Comparison of ENCODE assay signal across 7 cellular contexts in genomic region chr10:9342865-9343450, GRCh38.
DNase-seq lines count a peak whose midpoint lies in the region; ATAC-seq lines count a peak whose summit lies in the region.

No MANE protein-coding gene starts in this region.

- H3K27ac ChIP-seq in SJCRH30, result no peak overlapping the region

- no peak overlapping the region for H3K27ac Mint-ChIP-seq in activated T-cell treated with anti-CD3 and anti-CD28 coated beads, Interleukin-2, amount 50 U/mL, for 24 hours

- ATAC-seq in HG03378 (IDR thresholded peaks at IDR 0.05; ENCODE audit: unreplicated experiment) (peak; percentile 56), GM18502 (IDR thresholded peaks at IDR 0.05; ENCODE audit: poor library complexity, unreplicated experiment) (no peak)

- peak; percentile 49 for DNase-seq in G401 (ENCODE audit: low spot score)
- DNase-seq in SJCRH30, result peak; percentile 3 to 56
- DNase-seq in foreskin melanocyte, result peak; percentile 31
- peak; percentile 86 for DNase-seq in superior temporal gyrus (ENCODE audit: extremely low spot score)
- DNase-seq in activated T-cell treated with anti-CD3 and anti-CD28 coated beads, Interleukin-2, amount 50 U/mL, for 24 hours, result no peak

- H3K4me3 Mint-ChIP-seq in activated T-cell treated with anti-CD3 and anti-CD28 coated beads, Interleukin-2, amount 50 U/mL, for 24 hours, result no peak overlapping the region

- peaks cover 8% of the 10 kb centered on the region for H3K9me3 Mint-ChIP-seq in activated T-cell treated with anti-CD3 and anti-CD28 coated beads, Interleukin-2, amount 50 U/mL, for 24 hours

- H3K36me3 ChIP-seq in SJCRH30, result no peaks in the 10 kb centered on the region

- no peaks in the 10 kb centered on the region for H3K4me1 ChIP-seq in SJCRH30

- no peak overlapping the region for H3K4me3 ChIP-seq in SJCRH30

- H3K9me3 ChIP-seq in SJCRH30 (replicated peaks), result no peaks in the 10 kb centered on the region

- H3K27me3 ChIP-seq in SJCRH30, result no peaks in the 10 kb centered on the region

- in situ Hi-C loops in G401 (cut with HindIII; ENCODE audit: low sequenced_read_pairs), result no loop called here

- H3K27me3 Mint-ChIP-seq in activated T-cell treated with anti-CD3 and anti-CD28 coated beads, Interleukin-2, amount 50 U/mL, for 24 hours, result no peaks in the 10 kb centered on the region

- H3K36me3 Mint-ChIP-seq in activated T-cell treated with anti-CD3 and anti-CD28 coated beads, Interleukin-2, amount 50 U/mL, for 24 hours (ENCODE audit: low read depth), result no peaks in the 10 kb centered on the region

- H3K4me1 Mint-ChIP-seq in activated T-cell treated with anti-CD3 and anti-CD28 coated beads, Interleukin-2, amount 50 U/mL, for 24 hours (ENCODE audit: low read depth), result peaks cover 8% of the 10 kb centered on the region
